Comparison of ENCODE assay signal across 34 cellular contexts in genomic region chr15:88013111-88013510, GRCh38.
"Had no signal": no experiment of that assay in that cellular context is flagged by ENCODE, and none has a peak within 500 bp of the region (broad histone marks: within the 10 kb centered on the region; RNA-seq: fewer than 3 reads in every experiment).

No MANE protein-coding gene starts in this region.

- DNase-seq: Karpas-422, Kasumi-1, MG63, MM.1S, MV-4-11, NCI-H1048, NCI-H1092, NCI-H1092 treated with DMSO at 0.1 percent for 48 hours, NCI-H1105, NCI-H1105 treated with DMSO at 0.1 percent for 48 hours, NCI-H1417, NCI-H1417 treated with DMSO at 0.1 percent for 48 hours, NCI-H1436, NCI-H1436 treated with DMSO at 0.1 percent for 48 hours, NCI-H146, NCI-H1694, NCI-H1694 treated with DMSO at 0.1 percent for 48 hours, NCI-H187, NCI-H187 treated with DMSO at 0.1 percent for 48 hours, NCI-H1930, NCI-H2029, NCI-H2029 treated with DMSO at 0.1 percent for 48 hours, NCI-H2081, NCI-H2081 treated with DMSO at 0.1 percent for 48 hours, NCI-H2107, NCI-H2171, NCI-H2171 treated with DMSO at 0.1 percent for 48 hours, NCI-H2227 treated with DMSO at 0.1 percent for 48 hours, NCI-H226, NCI-H345, NCI-H446, NCI-H446 treated with DMSO at 0.1 percent for 48 hours, NCI-H510A had no signal

- H3K36me3 ChIP-seq: MG63 had no signal

- H3K4me3 ChIP-seq: MG63 had no signal

- H3K27ac ChIP-seq: KMS-11 had no signal

- H3K9ac ChIP-seq: KMS-11 had no signal

- H3K27me3 ChIP-seq: MG63 had no signal

- H3K4me2 ChIP-seq: KMS-11 had no signal

- H3K9me3 ChIP-seq: MG63 had no signal
